In the genomic region with DNA sequence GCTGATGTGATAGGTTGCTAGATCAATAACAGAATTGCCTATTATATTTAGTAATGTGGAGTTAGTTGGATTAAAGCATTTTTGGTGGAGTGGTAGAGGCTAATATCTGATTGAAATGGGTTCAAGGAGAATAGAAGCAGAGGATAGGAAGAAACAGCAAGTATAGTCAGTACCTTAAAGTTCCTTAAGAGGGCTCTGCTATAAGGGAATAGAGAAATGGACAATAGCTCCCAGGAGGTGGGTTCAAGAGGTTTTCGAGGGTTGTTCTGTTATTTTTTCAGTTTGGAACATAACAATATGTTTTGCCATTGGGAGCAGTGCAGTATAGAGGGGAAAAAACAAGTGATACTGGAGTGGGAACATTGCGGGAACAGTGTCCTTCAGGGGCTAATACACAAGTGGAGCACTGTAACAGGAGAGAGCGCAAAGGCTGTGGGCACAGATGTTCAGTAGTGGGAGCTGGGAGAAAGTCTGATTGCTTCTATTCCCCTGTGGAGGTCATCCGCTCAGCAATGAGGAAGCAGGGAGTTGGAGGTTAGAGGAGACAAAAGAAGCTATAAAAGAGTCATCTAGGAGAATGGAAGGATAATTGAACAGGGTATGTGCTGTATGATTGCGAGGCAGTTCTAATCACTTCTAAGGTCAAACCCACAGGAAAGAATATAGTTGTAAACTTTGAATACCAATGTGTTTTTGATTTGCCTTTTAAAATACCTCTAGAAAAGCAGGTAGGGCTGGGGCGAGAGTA, we compare ENCODE assay signal across 21 cellular contexts. TPM values are rescaled to one million over a fixed set of nuclear protein-coding genes. Genes with fewer than 3 reads are reported as not detected.
DNase-seq lines count a peak whose midpoint lies in the region; ATAC-seq and TF ChIP-seq lines count a peak whose summit lies in the region.
"Had no signal": no experiment of that assay in that cellular context is flagged by ENCODE, and none has a peak within 500 bp of the region (broad histone marks: within the 10 kb centered on the region; RNA-seq: fewer than 3 reads in every experiment).

No MANE protein-coding gene starts in this region.

- intact Hi-C loops in A673 (cut with micrococcal nuclease; ENCODE audit: unreplicated experiment) (no loop called here), dorsolateral prefrontal cortex (cut with DNase I) (no loop called here)

- peaks cover 5% of the 10 kb centered on the region for H3K27me3 Mint-ChIP-seq in glutamatergic neuron (ENCODE audit: unreplicated experiment)
- H3K27me3 Mint-ChIP-seq: activated T-cell treated with anti-CD3 and anti-CD28 coated beads, Interleukin-2, amount 50 U/mL, for 24 hours; memory B cell; naive thymus-derived CD8-positive, alpha-beta T cell had no signal

- POLR2A ChIA-PET in A673 (lab: Charles Lee; ENCODE audit: low non-redundant PET): no interaction called here

- H3K36me3 ChIP-seq in A673 (ENCODE audit: insufficient read depth, low read length, poor library complexity, severe bottlenecking) (peaks cover 20% of the 10 kb centered on the region), OCI-LY3 (replicated peaks; ENCODE audit: low read depth, low read length) (peaks cover 40% of the 10 kb centered on the region)

- no peak overlapping the region for H2AFZ ChIP-seq in OCI-LY3 (ENCODE audit: low read depth, low read length)

- H3K27me3 ChIP-seq in A673 (replicated peaks; ENCODE audit: insufficient read depth, low read depth, low read length, poor library complexity) (no peaks in the 10 kb centered on the region), OCI-LY3 (ENCODE audit: low read depth, low read length) (no peaks in the 10 kb centered on the region), dorsolateral prefrontal cortex (no peaks in the 10 kb centered on the region)
- H3K27me3 ChIP-seq: esophagus squamous epithelium, sigmoid colon, suprapubic skin had no signal

- no peak overlapping the region for H3K27ac Mint-ChIP-seq in glutamatergic neuron (ENCODE audit: unreplicated experiment)
- H3K27ac Mint-ChIP-seq: memory B cell; naive thymus-derived CD8-positive, alpha-beta T cell had no signal

- H3K4me1 Mint-ChIP-seq in glutamatergic neuron (ENCODE audit: low read depth, unreplicated experiment): peaks cover 14% of the 10 kb centered on the region

- peaks cover 8% of the 10 kb centered on the region; the same call in 1 of the 2 replicates for H4K20me1 ChIP-seq in OCI-LY3 (ENCODE audit: insufficient read depth, low read length)

- H3K4me3 ChIP-seq in A673 (ENCODE audit: low read depth, low read length, poor library complexity, severe bottlenecking) (no peak overlapping the region), GM12875 (ENCODE audit: low read depth, low read length) (no peak overlapping the region), OCI-LY3 (ENCODE audit: low read length) (peak overlapping the region; percentile 61), dorsolateral prefrontal cortex (peak overlapping the region in 4 of 59 donors; percentile 3 to 29 (median 24))
- H3K4me3 ChIP-seq: esophagus squamous epithelium, sigmoid colon, suprapubic skin had no signal

- H3K27ac ChIP-seq in A673 (ENCODE audit: low read depth, low read length, poor library complexity, severe bottlenecking): no peak overlapping the region
- H3K27ac ChIP-seq in OCI-LY3 (ENCODE audit: low read length): peak overlapping the region; percentile 95
- H3K27ac ChIP-seq in dorsolateral prefrontal cortex: peak overlapping the region in 1 of 59 donors; percentile 2
- H3K27ac ChIP-seq: C4-2B, esophagus squamous epithelium, sigmoid colon, suprapubic skin had no signal

- H3K9me3 ChIP-seq in A673 (ENCODE audit: low read depth, low read length, poor library complexity, severe bottlenecking) (no peaks in the 10 kb centered on the region), OCI-LY3 (ENCODE audit: insufficient read depth, low read length) (no peaks in the 10 kb centered on the region)
- H3K9me3 ChIP-seq: esophagus squamous epithelium, sigmoid colon, suprapubic skin had no signal

- in situ Hi-C loops in G401 (cut with HindIII; ENCODE audit: low sequenced_read_pairs): loop anchor here (10.0 kb wide), 1 partner anchor 144 kb away; no protein-coding TSS in a partner anchor

- no TSS peak for BruUV-seq in A673 (replicated peaks; lab: Mats Ljungman, UMichigan)

- CTCF ChIA-PET in A673 (lab: Charles Lee): no interaction called here

- no peaks in the 10 kb centered on the region for H3K36me3 Mint-ChIP-seq in glutamatergic neuron (ENCODE audit: unreplicated experiment)

- H3K79me2 ChIP-seq in OCI-LY3 (ENCODE audit: low read length): peaks cover 72% of the 10 kb centered on the region

- H3K9ac ChIP-seq in OCI-LY3 (ENCODE audit: low read length): peak overlapping the region; percentile 71

- TF ChIP-seq CTCF in A673 (conservative IDR thresholded peaks at IDR 0.05; ENCODE audit: low read depth, low read length) (0 out of 2 replicates have a peak, but pooled peaks have one; percentile 10), GM12875 (IDR thresholded peaks at IDR 0.05; ENCODE audit: borderline replicate concordance, insufficient read depth, low read depth, low read length) (0 out of 2 replicates have a peak, but pooled peaks have one; percentile 3), OCI-LY3 (IDR thresholded peaks at IDR 0.05; ENCODE audit: low read depth, low read length) (peak; percentile 52), glutamatergic neuron (IDR thresholded peaks at IDR 0.05; ENCODE audit: partially characterized antibody, unreplicated experiment) (peak; percentile 49), dorsolateral prefrontal cortex (IDR thresholded peaks at IDR 0.05 in 54 of 56, conservative IDR thresholded peaks at IDR 0.05 in 2 of 56; ENCODE audit: low read depth in 1 of 56, partially characterized antibody in 56 of 56) (peak in 5 of 56 donors; percentile 4 to 30 (median 15))

- H3K4me1 ChIP-seq in A673 (ENCODE audit: insufficient read depth, low read length, poor library complexity, severe bottlenecking) (no peaks in the 10 kb centered on the region), OCI-LY3 (ENCODE audit: low read length) (peaks cover 67% of the 10 kb centered on the region)

- H3K4me3 Mint-ChIP-seq in glutamatergic neuron (ENCODE audit: unreplicated experiment): no peak overlapping the region
- H3K4me3 Mint-ChIP-seq: activated T-cell treated with anti-CD3 and anti-CD28 coated beads, Interleukin-2, amount 50 U/mL, for 24 hours; memory B cell; naive thymus-derived CD8-positive, alpha-beta T cell had no signal

- H3K9me3 Mint-ChIP-seq in glutamatergic neuron (ENCODE audit: unreplicated experiment): peaks cover 11% of the 10 kb centered on the region
- H3K9me3 Mint-ChIP-seq: activated T-cell treated with anti-CD3 and anti-CD28 coated beads, Interleukin-2, amount 50 U/mL, for 24 hours; memory B cell; naive thymus-derived CD8-positive, alpha-beta T cell had no signal

- DNase-seq in A673 (ENCODE audit: low spot score) (no peak), glutamatergic neuron (no peak), G401 (ENCODE audit: low spot score) (no peak), dorsolateral prefrontal cortex (no peak), DMS114 treated with DMSO at 0.1 percent for 48 hours (lab: John Stamatoyannopoulos, UW; ENCODE audit: unreplicated experiment) (no peak)
- DNase-seq: activated CD4-positive, CD25-positive, alpha-beta regulatory T cell treated with anti-CD3 and anti-CD28 coated beads, Interleukin-2, amount 50 U/mL, for 72 hours; activated naive CD4-positive, alpha-beta T cell treated with Interleukin-2 at 50 U/mL for 16 hours; activated T-cell treated with anti-CD3 and anti-CD28 coated beads, Interleukin-2, amount 50 U/mL, for 24 hours; amygdala; caudate nucleus; esophagus squamous epithelium; naive thymus-derived CD8-positive, alpha-beta T cell; NCI-H2029; sigmoid colon; SW 1271 had no signal

- no peak for ATAC-seq in HG03520 (IDR thresholded peaks at IDR 0.05; ENCODE audit: unreplicated experiment)
- ATAC-seq: naive thymus-derived CD8-positive, alpha-beta T cell had no signal

- peak overlapping the region; percentile 91 for H3K4me2 ChIP-seq in OCI-LY3 (ENCODE audit: low read length)

RNA-seq across cellular contexts. Expression of gene MRPS11, which starts 3.3 kb away (rescaled TPM):
- total RNA-seq in A673 (2021) (84.3 and 90.0 TPM in 2 replicates), glutamatergic neuron (ENCODE audit: unreplicated experiment) (58.9 TPM), dorsolateral prefrontal cortex (10 to 100 TPM; 34.8 to 66.4 (median 50.4) TPM)
- 63.9 and 88.1 TPM in 2 replicates for total RNA-seq in G401 (2014; rRNA removed; shearing (Covaris generic))

RNA-seq across cellular contexts. Expression of gene MRPL46, which starts 3.6 kb away (rescaled TPM):
- total RNA-seq in A673 (2021) (41.4 and 44.2 TPM in 2 replicates), glutamatergic neuron (ENCODE audit: unreplicated experiment) (19.3 TPM), dorsolateral prefrontal cortex (10 to 100 TPM; 23.1 to 42.3 (median 30.9) TPM)
- total RNA-seq in G401 (2014; rRNA removed; shearing (Covaris generic)): 54.4 and 61.8 TPM in 2 replicates
